ENCODE assay signal across 22 cellular contexts in the genomic region with DNA sequence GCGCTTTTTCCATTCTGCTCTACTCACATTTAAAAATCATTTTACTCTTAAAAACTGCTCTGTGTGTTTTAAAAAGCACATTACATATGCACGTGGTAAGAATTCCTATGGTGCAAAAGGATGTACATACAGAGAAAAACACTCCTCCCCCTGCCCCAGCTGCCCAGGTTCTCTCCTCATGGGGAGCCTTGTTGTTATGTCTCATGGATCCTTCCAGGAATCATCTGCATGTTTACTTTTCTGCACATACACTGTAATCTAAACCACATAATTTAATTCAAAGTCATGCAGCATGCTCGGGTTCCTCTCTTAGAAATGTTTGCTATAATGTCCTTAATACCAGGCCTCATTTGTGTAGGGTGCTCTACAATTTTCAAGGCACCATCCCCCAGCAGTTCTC.
DNase-seq lines count a peak whose midpoint lies in the region; ATAC-seq and TF ChIP-seq lines count a peak whose summit lies in the region.
"Had no signal": no experiment of that assay in that cellular context is flagged by ENCODE, and none has a peak within 500 bp of the region (broad histone marks: within the 10 kb centered on the region; RNA-seq: fewer than 3 reads in every experiment).

No MANE protein-coding gene starts in this region.

- H3K4me1 ChIP-seq in heart right ventricle (peaks cover 5 to 82% (median 44%) of the 10 kb centered on the region in 9 donors), right atrium auricular region (peaks cover 3 to 70% of the 10 kb centered on the region in 2 donors), esophagus muscularis mucosa (peaks cover 48 to 80% (median 64%) of the 10 kb centered on the region in 4 donors), thyroid gland (peaks cover 23 to 47% of the 10 kb centered on the region in 2 donors)

- ATAC-seq in heart right ventricle = no peak
- no peak for ATAC-seq in GM21723 (IDR thresholded peaks at IDR 0.05; ENCODE audit: unreplicated experiment)
- ATAC-seq: activated CD8-positive, alpha-beta T cell treated with anti-CD3 and anti-CD28 coated beads for 36 hours; activated T-cell treated with anti-CD3 and anti-CD28 coated beads, Interleukin-2, amount 50 U/mL, for 4 hours had no signal

- TF ChIP-seq CTCF in heart right ventricle (IDR thresholded peaks at IDR 0.05) = no peak
- no peak for TF ChIP-seq CTCF in right atrium auricular region (IDR thresholded peaks at IDR 0.05)
- TF ChIP-seq CTCF in esophagus muscularis mucosa (IDR thresholded peaks at IDR 0.05) = no peak
- TF ChIP-seq CTCF in thyroid gland (IDR thresholded peaks at IDR 0.05) = no peak

- intact Hi-C loops in heart right ventricle (cut with DNase I) (loop anchor here in 4 of 10 donors (5.0 to 10.0 kb wide), 5 partner anchors 71 to 239 kb away; a partner anchor contains a TSS), esophagus muscularis mucosa (cut with DNase I) (no loop called here), thyroid gland (cut with DNase I) (no loop called here)

- WGBS in heart right ventricle, 2 donors = 82 to 84% methylated on average over 3 of the region's 3 CpGs
- 70% methylated on average over 3 of the region's 3 CpGs for WGBS in esophagus muscularis mucosa
- 86 to 87% methylated on average over 3 of the region's 3 CpGs for WGBS in thyroid gland, 2 donors

- H3K4me3 ChIP-seq in heart right ventricle (no peak overlapping the region), right atrium auricular region (no peak overlapping the region), esophagus muscularis mucosa (no peak overlapping the region), thyroid gland (replicated peaks in 1 of 3) (no peak overlapping the region)
- H3K4me3 ChIP-seq: PC-9, smooth muscle cell had no signal

- H3K36me3 ChIP-seq in heart right ventricle (no peaks in the 10 kb centered on the region), right atrium auricular region (no peaks in the 10 kb centered on the region), esophagus muscularis mucosa (no peaks in the 10 kb centered on the region), thyroid gland (no peaks in the 10 kb centered on the region)

- H3K27ac ChIP-seq in heart right ventricle (peak overlapping the region in 7 of 10 donors; percentile 70 to 94 (median 89)), right atrium auricular region (peak overlapping the region in 1 of 2 donors; percentile 92), esophagus muscularis mucosa (replicated peaks in 1 of 4) (peak overlapping the region; percentile 81 to 87 (median 84)), thyroid gland (peak overlapping the region in 2 of 3 donors; percentile 18 to 81)
- H3K27ac ChIP-seq: PC-9 had no signal

- TF ChIP-seq EP300 in esophagus muscularis mucosa (IDR thresholded peaks at IDR 0.05) = no peak

- H3K27me3 ChIP-seq in heart right ventricle = no peaks in the 10 kb centered on the region
- no peaks in the 10 kb centered on the region for H3K27me3 ChIP-seq in right atrium auricular region
- H3K27me3 ChIP-seq in esophagus muscularis mucosa = no peaks in the 10 kb centered on the region
- H3K27me3 ChIP-seq in thyroid gland = no peaks in the 10 kb centered on the region

- TF ChIP-seq POLR2A in esophagus muscularis mucosa (IDR thresholded peaks at IDR 0.05; ENCODE audit: low read depth) (no peak), thyroid gland (IDR thresholded peaks at IDR 0.05) (no peak)

- H3K9me3 ChIP-seq in heart right ventricle (no peaks in the 10 kb centered on the region), right atrium auricular region (no peaks in the 10 kb centered on the region), esophagus muscularis mucosa (no peaks in the 10 kb centered on the region), thyroid gland (no peaks in the 10 kb centered on the region)

- DNase-seq in heart right ventricle (no peak), right atrium auricular region (ENCODE audit: low spot score) (no peak), NCI-H345 treated with DMSO at 0.1 percent for 48 hours (lab: John Stamatoyannopoulos, UW; ENCODE audit: unreplicated experiment) (peak; percentile 87), esophagus muscularis mucosa (ENCODE audit: extremely low spot score) (no peak), thyroid gland (no peak), NAMALWA (ENCODE audit: low spot score) (no peak), GM19240 (ENCODE audit: insufficient read length, low spot score) (no peak)
- DNase-seq: activated B cell treated with CpG ODN at 0.5 μM for 24 hours; activated CD8-positive, alpha-beta T cell treated with anti-CD3 and anti-CD28 coated beads for 36 hours; activated T-cell treated with anti-CD3 and anti-CD28 coated beads, Interleukin-2, amount 50 U/mL, for 4 hours; CD4-positive, alpha-beta T cell; cortex of kidney; H9; mammary epithelial cell; naive B cell; NCI-H146; NCI-H774; PC-9; stimulated activated CD4-positive, alpha-beta T cell treated with anti-CD3 and anti-CD28 coated beads, Interleukin-4, amount 100 ng/mL, for 4 hours; T-helper 2 cell had no signal
